ENCODE assay signal across 8 cellular contexts in genomic region chr1:904271-904950, GRCh38. TPM values are rescaled to one million over a fixed set of nuclear protein-coding genes. Genes with fewer than 3 reads are reported as not detected.
DNase-seq lines count a peak whose midpoint lies in the region; ATAC-seq and TF ChIP-seq lines count a peak whose summit lies in the region.

No MANE protein-coding gene starts in this region.

- no peaks in the 10 kb centered on the region for H3K27me3 ChIP-seq in DND-41 (ENCODE audit: insufficient read depth, low read length, poor library complexity)

- peak overlapping the region; percentile 36 for H3K4me3 Mint-ChIP-seq in activated CD4-positive, alpha-beta memory T cell treated with anti-CD3 and anti-CD28 coated beads, Interleukin-2, amount 10 ng/mL, durations not matched to agents 7 days and 5 days
- H3K4me3 Mint-ChIP-seq in memory B cell, result peak overlapping the region; percentile 75

- no peak overlapping the region for H3K27ac Mint-ChIP-seq in activated CD4-positive, alpha-beta memory T cell treated with anti-CD3 and anti-CD28 coated beads, Interleukin-2, amount 10 ng/mL, durations not matched to agents 7 days and 5 days
- no peak overlapping the region for H3K27ac Mint-ChIP-seq in memory B cell

- POLR2A ChIA-PET in activated CD4-positive, alpha-beta memory T cell treated with anti-CD3 and anti-CD28 coated beads, Interleukin-2, amount 10 ng/mL, durations not matched to agents 7 days and 5 days (lab: Charles Lee), result interaction anchor here (1.1 to 1.5 kb wide), 2 partner anchors 13 to 54 kb away, joined by 3 to 5 read pairs; partner anchors contain the start of gene NOC2L

- H3K36me3 Mint-ChIP-seq in activated CD4-positive, alpha-beta memory T cell treated with anti-CD3 and anti-CD28 coated beads, Interleukin-2, amount 10 ng/mL, durations not matched to agents 7 days and 5 days (ENCODE audit: low read depth), result no peaks in the 10 kb centered on the region
- no peaks in the 10 kb centered on the region for H3K36me3 Mint-ChIP-seq in memory B cell

- H3K36me3 ChIP-seq in DND-41 (ENCODE audit: insufficient read depth, low read length), result peaks cover 3% of the 10 kb centered on the region; the same call in 1 of the 2 replicates

- no peaks in the 10 kb centered on the region for H3K9me3 Mint-ChIP-seq in activated CD4-positive, alpha-beta memory T cell treated with anti-CD3 and anti-CD28 coated beads, Interleukin-2, amount 10 ng/mL, durations not matched to agents 7 days and 5 days
- H3K9me3 Mint-ChIP-seq in memory B cell, result no peaks in the 10 kb centered on the region

- no peak overlapping the region; the same call in 1 of the 2 replicates for H3K27ac ChIP-seq in DND-41 (ENCODE audit: low read length)

- no peaks in the 10 kb centered on the region for H3K79me2 ChIP-seq in DND-41 (ENCODE audit: insufficient read depth, low read length)

- TF ChIP-seq CTCF in DND-41 (IDR thresholded peaks at IDR 0.05; ENCODE audit: borderline replicate concordance, extremely low read depth, low read length, poor library complexity, severe bottlenecking), result peak; percentile 99

- ATAC-seq in DND-41 (ENCODE audit: insufficient read depth, low read depth) (peak; percentile 83), HG02798 (IDR thresholded peaks at IDR 0.05; ENCODE audit: poor library complexity, unreplicated experiment) (peak; percentile 67), memory B cell (ENCODE audit: low read depth) (peak; percentile 77), GM18511 (IDR thresholded peaks at IDR 0.05; ENCODE audit: unreplicated experiment) (no peak)

- peaks cover 8% of the 10 kb centered on the region for H3K4me1 Mint-ChIP-seq in activated CD4-positive, alpha-beta memory T cell treated with anti-CD3 and anti-CD28 coated beads, Interleukin-2, amount 10 ng/mL, durations not matched to agents 7 days and 5 days
- H3K4me1 Mint-ChIP-seq in memory B cell, result peaks cover 12% of the 10 kb centered on the region

- peaks cover 37% of the 10 kb centered on the region for H3K27me3 Mint-ChIP-seq in activated CD4-positive, alpha-beta memory T cell treated with anti-CD3 and anti-CD28 coated beads, Interleukin-2, amount 10 ng/mL, durations not matched to agents 7 days and 5 days
- H3K27me3 Mint-ChIP-seq in memory B cell, result peaks cover 29% of the 10 kb centered on the region

- CTCF ChIA-PET in activated CD4-positive, alpha-beta memory T cell treated with anti-CD3 and anti-CD28 coated beads, Interleukin-2, amount 10 ng/mL, durations not matched to agents 7 days and 5 days (lab: Charles Lee), result interaction anchor here (0.6 to 1.0 kb wide), 4 partner anchors 10 to 115 kb away, joined by 3 to 4 read pairs (median 4); no protein-coding TSS in a partner anchor

- H3K4me2 ChIP-seq in DND-41 (ENCODE audit: insufficient read depth, low read length), result peak overlapping the region; percentile 93

- peaks cover 23% of the 10 kb centered on the region for H4K20me1 ChIP-seq in DND-41 (ENCODE audit: insufficient read depth, low read length)

- no peaks in the 10 kb centered on the region for H3K9me3 ChIP-seq in DND-41 (ENCODE audit: insufficient read depth, low read length, severe bottlenecking)

- H3K9ac ChIP-seq in DND-41 (ENCODE audit: low read depth, low read length), result peak overlapping the region; percentile 65

- peaks cover 20% of the 10 kb centered on the region for H3K4me1 ChIP-seq in DND-41 (ENCODE audit: insufficient read depth, low read length)

- H2AFZ ChIP-seq in DND-41 (ENCODE audit: low read depth, low read length), result peak overlapping the region; percentile 53; the same call in 1 of the 2 replicates

- peak; percentile 90 for DNase-seq in DND-41
- peak; percentile 76 for DNase-seq in NCI-H69 (lab: John Stamatoyannopoulos, UW)
- peak; percentile 89 for DNase-seq in activated CD4-positive, alpha-beta memory T cell treated with anti-CD3 and anti-CD28 coated beads, Interleukin-2, amount 10 ng/mL, durations not matched to agents 7 days and 5 days
- DNase-seq in ecto neural progenitor cell (ENCODE audit: low spot score), result peak; percentile 93
- DNase-seq in memory B cell (ENCODE audit: low spot score in 2 of 2), result peak; percentile 83 to 94
- peak; percentile 65 to 74 for DNase-seq in stimulated activated CD8-positive, alpha-beta memory T cell treated with anti-CD3 and anti-CD28 coated beads, Interleukin-15, amount 100 ng/mL, for 4 hours (ENCODE audit: low read depth in 2 of 2)

- peak overlapping the region; percentile 15 to 77; a peak in 3 of 4 replicates for H3K4me3 ChIP-seq in DND-41 (ENCODE audit: low read depth in 1 of 2, low read length in 2 of 2)

RNA-seq across cellular contexts. Expression of gene SAMD11, which starts 19.3 kb away (rescaled TPM):
- not detected for total RNA-seq in activated CD4-positive, alpha-beta memory T cell treated with anti-CD3 and anti-CD28 coated beads, Interleukin-2, amount 10 ng/mL, durations not matched to agents 7 days and 5 days

RNA-seq across cellular contexts. Expression of gene NOC2L, which starts 54.6 kb away (rescaled TPM):
- 10 to 100 TPM; 58.2 to 58.4 TPM for total RNA-seq in activated CD4-positive, alpha-beta memory T cell treated with anti-CD3 and anti-CD28 coated beads, Interleukin-2, amount 10 ng/mL, durations not matched to agents 7 days and 5 days

RNA-seq across cellular contexts. Expression of gene KLHL17, which starts 56.0 kb away (rescaled TPM):
- total RNA-seq in activated CD4-positive, alpha-beta memory T cell treated with anti-CD3 and anti-CD28 coated beads, Interleukin-2, amount 10 ng/mL, durations not matched to agents 7 days and 5 days, result 10 to 100 TPM; 28.6 to 31.7 TPM
